Comparison of ENCODE assay signal across 8 cellular contexts in the genomic region with DNA sequence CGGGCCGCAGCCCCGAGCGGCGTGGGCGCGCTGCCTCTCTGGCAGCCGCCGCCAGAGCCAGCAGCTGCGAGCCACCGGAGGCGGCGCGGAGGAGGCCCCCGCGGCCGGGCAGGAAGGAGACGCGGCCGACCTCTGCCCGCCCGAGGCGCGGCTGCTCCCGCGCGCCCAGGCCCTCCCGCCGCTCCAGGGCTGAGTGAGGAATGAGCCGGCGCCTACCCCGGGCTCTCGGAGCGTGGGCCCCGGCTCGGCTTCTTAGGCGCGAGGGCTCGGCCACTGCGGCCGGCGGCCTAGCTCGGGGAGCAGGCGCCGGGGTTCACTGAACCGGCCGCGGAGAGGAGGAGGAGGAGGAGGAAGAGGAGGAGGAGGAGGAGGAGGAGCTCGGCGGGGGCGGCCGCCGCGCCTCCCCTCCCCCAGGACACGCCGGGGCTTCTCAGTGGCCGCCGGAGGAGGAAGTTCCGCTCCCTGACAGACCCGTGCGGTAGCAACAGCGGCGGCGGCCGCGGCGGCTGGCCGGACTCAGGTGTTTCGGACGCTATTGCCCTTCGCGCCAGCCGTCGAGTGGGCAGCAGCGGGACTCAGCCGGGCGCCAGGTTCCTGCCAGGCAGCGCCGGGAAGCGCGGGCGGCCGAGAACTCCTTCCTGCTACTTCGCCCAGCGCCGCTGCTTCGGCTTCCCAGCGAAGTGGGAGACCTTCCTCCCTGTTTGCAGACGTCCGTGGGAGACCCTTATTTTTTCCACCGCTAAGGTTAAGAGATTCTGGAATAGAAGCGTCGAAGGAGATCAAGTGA. TPM values are rescaled to one million over a fixed set of nuclear protein-coding genes. Genes with fewer than 3 reads are reported as not detected.
DNase-seq lines count a peak whose midpoint lies in the region; ATAC-seq and TF ChIP-seq lines count a peak whose summit lies in the region.

A gene (plus strand): TSS at position 468 of the 787 bp plus-strand sequence. CDS start 735 bp downstream, outside the sequence.

- H3K4me3 ChIP-seq in Jurkat, Clone E6-1 (ENCODE audit: low read length): peak within 1 kb of the TSS; percentile 86
- peak within 1 kb of the TSS; percentile 82 for H3K4me3 ChIP-seq in SK-N-MC
- peak within 1 kb of the TSS; percentile 89 to 90 for H3K4me3 ChIP-seq in testis

- peaks cover 66% of the 10 kb centered on the region for H3K4me1 Mint-ChIP-seq in activated naive CD4-positive, alpha-beta T cell treated with anti-CD3 and anti-CD28 coated beads, Interleukin-2, amount 50 U/mL, for 24 hours

- WGBS in testis, 2 donors: 0 to 1% methylated on average over 2 to 92 of the region's 93 CpGs

- no peaks in the 10 kb centered on the region for H3K36me3 ChIP-seq in SK-N-MC (ENCODE audit: insufficient read depth, low read length)
- no peaks in the 10 kb centered on the region for H3K36me3 ChIP-seq in testis (ENCODE audit: low read depth, missing control alignments)

- TF ChIP-seq CTCF in omental fat pad (IDR thresholded peaks at IDR 0.05): no peak
- TF ChIP-seq CTCF in testis (IDR thresholded peaks at IDR 0.05): no peak

- H3K9me3 Mint-ChIP-seq in activated naive CD4-positive, alpha-beta T cell treated with anti-CD3 and anti-CD28 coated beads, Interleukin-2, amount 50 U/mL, for 24 hours: no peaks in the 10 kb centered on the region

- ATAC-seq in GM21576 (IDR thresholded peaks at IDR 0.05; ENCODE audit: unreplicated experiment) (peak; percentile 66), omental fat pad (ENCODE audit: low FRiP score) (peak; percentile 88)

- peak within 1 kb of the TSS; percentile 42; the same call in 1 of the 2 replicates for H3K27ac ChIP-seq in SK-N-MC
- peak within 1 kb of the TSS; percentile 96 to 99 for H3K27ac ChIP-seq in testis

- H3K9ac ChIP-seq in SK-N-MC (ENCODE audit: insufficient read length): peak within 1 kb of the TSS; percentile 88

- H3K27me3 Mint-ChIP-seq in activated naive CD4-positive, alpha-beta T cell treated with anti-CD3 and anti-CD28 coated beads, Interleukin-2, amount 50 U/mL, for 24 hours: no peaks in the 10 kb centered on the region

- intact Hi-C loops in testis (cut with DNase I; ENCODE audit: low total_unique reads): no loop called here

- no peaks in the 10 kb centered on the region for H3K36me3 Mint-ChIP-seq in activated naive CD4-positive, alpha-beta T cell treated with anti-CD3 and anti-CD28 coated beads, Interleukin-2, amount 50 U/mL, for 24 hours

- DNase-seq in EH (ENCODE audit: low read depth) (peak; percentile 83), SK-N-MC (ENCODE audit: low read depth, low spot score) (no peak), globus pallidus (ENCODE audit: low spot score) (peak; percentile 81), omental fat pad (ENCODE audit: low spot score) (peak; percentile 32), testis (peak; percentile 92)
- DNase-seq in Jurkat, Clone E6-1 (ENCODE audit: low read depth, low spot score): peak; percentile 55

- peaks cover 35% of the 10 kb centered on the region for H3K4me1 ChIP-seq in testis

- no peaks in the 10 kb centered on the region for H3K9me3 ChIP-seq in SK-N-MC (ENCODE audit: low read depth, low read length)
- no peaks in the 10 kb centered on the region for H3K9me3 ChIP-seq in testis

- peak within 1 kb of the TSS; percentile 99 for H3K4me3 Mint-ChIP-seq in activated naive CD4-positive, alpha-beta T cell treated with anti-CD3 and anti-CD28 coated beads, Interleukin-2, amount 50 U/mL, for 24 hours

- H3K27ac Mint-ChIP-seq in activated naive CD4-positive, alpha-beta T cell treated with anti-CD3 and anti-CD28 coated beads, Interleukin-2, amount 50 U/mL, for 24 hours: peak within 1 kb of the TSS; percentile 96

- H3K27me3 ChIP-seq in testis: no peaks in the 10 kb centered on the region

- no peak for TF ChIP-seq POLR2A in testis (IDR thresholded peaks at IDR 0.05)

RNA-seq across cellular contexts. Expression of the gene that starts here (rescaled TPM):
- 26.8 TPM for polyA plus RNA-seq in Jurkat, Clone E6-1 (2012; ENCODE audit: insufficient read depth, insufficient read length)
- total RNA-seq in omental fat pad (10 to 100 TPM; 32.9 to 50.7 (median 42.1) TPM), testis (10 to 100 TPM; 64.3 to 69.5 TPM)
- polyA plus RNA-seq in testis (ENCODE audit: insufficient read depth, low read depth, low replicate concordance): 15.0 TPM
